In genomic region chr6:46174904-46175303, GRCh38 we compare ENCODE assay signal across 1 cellular context.
TF ChIP-seq lines count a peak whose summit lies in the region.

No MANE protein-coding gene starts in this region.

TF ChIP-seq in GM12878, 131 proteins besides CTCF, POLR2A, EP300 and RAD21:
- TF ChIP-seq, protein P1, sequence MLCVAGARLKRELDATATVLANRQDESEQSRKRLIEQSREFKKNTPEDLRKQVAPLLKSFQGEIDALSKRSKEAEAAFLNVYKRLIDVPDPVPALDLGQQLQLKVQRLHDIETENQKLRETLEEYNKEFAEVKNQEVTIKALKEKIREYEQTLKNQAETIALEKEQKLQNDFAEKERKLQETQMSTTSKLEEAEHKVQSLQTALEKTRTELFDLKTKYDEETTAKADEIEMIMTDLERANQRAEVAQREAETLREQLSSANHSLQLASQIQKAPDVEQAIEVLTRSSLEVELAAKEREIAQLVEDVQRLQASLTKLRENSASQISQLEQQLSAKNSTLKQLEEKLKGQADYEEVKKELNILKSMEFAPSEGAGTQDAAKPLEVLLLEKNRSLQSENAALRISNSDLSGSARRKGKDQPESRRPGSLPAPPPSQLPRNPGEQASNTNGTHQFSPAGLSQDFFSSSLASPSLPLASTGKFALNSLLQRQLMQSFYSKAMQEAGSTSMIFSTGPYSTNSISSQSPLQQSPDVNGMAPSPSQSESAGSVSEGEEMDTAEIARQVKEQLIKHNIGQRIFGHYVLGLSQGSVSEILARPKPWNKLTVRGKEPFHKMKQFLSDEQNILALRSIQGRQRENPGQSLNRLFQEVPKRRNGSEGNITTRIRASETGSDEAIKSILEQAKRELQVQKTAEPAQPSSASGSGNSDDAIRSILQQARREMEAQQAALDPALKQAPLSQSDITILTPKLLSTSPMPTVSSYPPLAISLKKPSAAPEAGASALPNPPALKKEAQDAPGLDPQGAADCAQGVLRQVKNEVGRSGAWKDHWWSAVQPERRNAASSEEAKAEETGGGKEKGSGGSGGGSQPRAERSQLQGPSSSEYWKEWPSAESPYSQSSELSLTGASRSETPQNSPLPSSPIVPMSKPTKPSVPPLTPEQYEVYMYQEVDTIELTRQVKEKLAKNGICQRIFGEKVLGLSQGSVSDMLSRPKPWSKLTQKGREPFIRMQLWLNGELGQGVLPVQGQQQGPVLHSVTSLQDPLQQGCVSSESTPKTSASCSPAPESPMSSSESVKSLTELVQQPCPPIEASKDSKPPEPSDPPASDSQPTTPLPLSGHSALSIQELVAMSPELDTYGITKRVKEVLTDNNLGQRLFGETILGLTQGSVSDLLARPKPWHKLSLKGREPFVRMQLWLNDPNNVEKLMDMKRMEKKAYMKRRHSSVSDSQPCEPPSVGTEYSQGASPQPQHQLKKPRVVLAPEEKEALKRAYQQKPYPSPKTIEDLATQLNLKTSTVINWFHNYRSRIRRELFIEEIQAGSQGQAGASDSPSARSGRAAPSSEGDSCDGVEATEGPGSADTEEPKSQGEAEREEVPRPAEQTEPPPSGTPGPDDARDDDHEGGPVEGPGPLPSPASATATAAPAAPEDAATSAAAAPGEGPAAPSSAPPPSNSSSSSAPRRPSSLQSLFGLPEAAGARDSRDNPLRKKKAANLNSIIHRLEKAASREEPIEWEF (IDR thresholded peaks at IDR 0.05; ENCODE audit: insufficient replicate concordance, low read depth, low read length), result no peak
- TF ChIP-seq BRCA1 (IDR thresholded peaks at IDR 0.05; ENCODE audit: low read depth, low read length) (no peak), SPI1 (IDR thresholded peaks at IDR 0.05; ENCODE audit: borderline replicate concordance, insufficient read depth, low read depth, low read length) (no peak), STAT1 (conservative IDR thresholded peaks at IDR 0.05) (no peak), MTA2 (IDR thresholded peaks at IDR 0.05; ENCODE audit: low read depth) (no peak)
- TF ChIP-seq, protein P2, sequence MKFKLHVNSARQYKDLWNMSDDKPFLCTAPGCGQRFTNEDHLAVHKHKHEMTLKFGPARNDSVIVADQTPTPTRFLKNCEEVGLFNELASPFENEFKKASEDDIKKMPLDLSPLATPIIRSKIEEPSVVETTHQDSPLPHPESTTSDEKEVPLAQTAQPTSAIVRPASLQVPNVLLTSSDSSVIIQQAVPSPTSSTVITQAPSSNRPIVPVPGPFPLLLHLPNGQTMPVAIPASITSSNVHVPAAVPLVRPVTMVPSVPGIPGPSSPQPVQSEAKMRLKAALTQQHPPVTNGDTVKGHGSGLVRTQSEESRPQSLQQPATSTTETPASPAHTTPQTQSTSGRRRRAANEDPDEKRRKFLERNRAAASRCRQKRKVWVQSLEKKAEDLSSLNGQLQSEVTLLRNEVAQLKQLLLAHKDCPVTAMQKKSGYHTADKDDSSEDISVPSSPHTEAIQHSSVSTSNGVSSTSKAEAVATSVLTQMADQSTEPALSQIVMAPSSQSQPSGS (IDR thresholded peaks at IDR 0.05; ENCODE audit: low read length), result no peak
